In genomic region chr2:230864122-230864604, GRCh38 we compare ENCODE assay signal across 8 cellular contexts. TPM values are rescaled to one million over a fixed set of nuclear protein-coding genes. Genes with fewer than 3 reads are reported as not detected.
DNase-seq lines count a peak whose midpoint lies in the region; ATAC-seq and TF ChIP-seq lines count a peak whose summit lies in the region.

No MANE protein-coding gene starts in this region.

- TF ChIP-seq POLR2A in testis (IDR thresholded peaks at IDR 0.05): no peak

- H3K9me3 ChIP-seq in testis: no peaks in the 10 kb centered on the region

- WGBS in testis, 2 donors: 31 to 41% methylated on average over 11 to 18 of the region's 18 CpGs

- H3K27me3 Mint-ChIP-seq in activated CD4-positive, alpha-beta T cell treated with anti-CD3 and anti-CD28 coated beads, Interleukin-2, amount 10 ng/mL, durations not matched to agents 24 days and 14 days: peaks cover 52% of the 10 kb centered on the region
- H3K27me3 Mint-ChIP-seq in activated naive CD8-positive, alpha-beta T cell treated with anti-CD3 and anti-CD28 coated beads, Interleukin-2, amount 10 ng/mL, durations not matched to agents 7 days and 5 days: peaks cover 9% of the 10 kb centered on the region

- H3K4me3 ChIP-seq in kidney epithelial cell (ENCODE audit: low read depth, low read length) (peak overlapping the region; percentile 75), testis (peak overlapping the region; percentile 61 to 80)

- no peak for DNase-seq in activated CD4-positive, alpha-beta T cell treated with anti-CD3 and anti-CD28 coated beads, Interleukin-2, amount 10 ng/mL, durations not matched to agents 24 days and 14 days
- DNase-seq in activated CD4-positive, alpha-beta T cell treated with anti-CD3 and anti-CD28 coated beads for 4 hours: no peak
- DNase-seq in activated naive CD8-positive, alpha-beta T cell treated with anti-CD3 and anti-CD28 coated beads, Interleukin-2, amount 10 ng/mL, durations not matched to agents 7 days and 5 days: no peak
- no peak for DNase-seq in kidney epithelial cell (ENCODE audit: low read depth)
- no peak for DNase-seq in testis
- no peak for DNase-seq in SIG-M5 treated with dmso at 0.1 percent for 504 hours (lab: John Stamatoyannopoulos, UW; ENCODE audit: unreplicated experiment)
- DNase-seq in iPS-NIHi11 (ENCODE audit: low spot score): no peak

- H3K27ac ChIP-seq in testis: no peak overlapping the region

- H3K36me3 ChIP-seq in kidney epithelial cell (ENCODE audit: control insufficient read depth, insufficient read depth, low read length): no peaks in the 10 kb centered on the region
- H3K36me3 ChIP-seq in testis (ENCODE audit: low read depth, missing control alignments): no peaks in the 10 kb centered on the region

- H3K4me1 Mint-ChIP-seq in activated CD4-positive, alpha-beta T cell treated with anti-CD3 and anti-CD28 coated beads, Interleukin-2, amount 10 ng/mL, durations not matched to agents 24 days and 14 days: peaks cover 24% of the 10 kb centered on the region
- peaks cover 44% of the 10 kb centered on the region for H3K4me1 Mint-ChIP-seq in activated naive CD8-positive, alpha-beta T cell treated with anti-CD3 and anti-CD28 coated beads, Interleukin-2, amount 10 ng/mL, durations not matched to agents 7 days and 5 days

- ATAC-seq in activated naive CD8-positive, alpha-beta T cell treated with anti-CD3 and anti-CD28 coated beads, Interleukin-2, amount 10 ng/mL, durations not matched to agents 7 days and 5 days (ENCODE audit: low read depth): no peak
- ATAC-seq in GM21360 (IDR thresholded peaks at IDR 0.05; ENCODE audit: unreplicated experiment): no peak

- H3K27ac Mint-ChIP-seq in activated CD4-positive, alpha-beta T cell treated with anti-CD3 and anti-CD28 coated beads, Interleukin-2, amount 10 ng/mL, durations not matched to agents 24 days and 14 days: peak overlapping the region; percentile 52
- peak overlapping the region; percentile 78 for H3K27ac Mint-ChIP-seq in activated naive CD8-positive, alpha-beta T cell treated with anti-CD3 and anti-CD28 coated beads, Interleukin-2, amount 10 ng/mL, durations not matched to agents 7 days and 5 days

- peaks cover 21% of the 10 kb centered on the region for H3K4me1 ChIP-seq in testis

- H3K9me3 Mint-ChIP-seq in activated CD4-positive, alpha-beta T cell treated with anti-CD3 and anti-CD28 coated beads, Interleukin-2, amount 10 ng/mL, durations not matched to agents 24 days and 14 days: no peaks in the 10 kb centered on the region
- H3K9me3 Mint-ChIP-seq in activated naive CD8-positive, alpha-beta T cell treated with anti-CD3 and anti-CD28 coated beads, Interleukin-2, amount 10 ng/mL, durations not matched to agents 7 days and 5 days: no peaks in the 10 kb centered on the region

- no peak for TF ChIP-seq CTCF in kidney epithelial cell (IDR thresholded peaks at IDR 0.05; ENCODE audit: insufficient read depth, low read length, poor library complexity, severe bottlenecking)
- TF ChIP-seq CTCF in testis (IDR thresholded peaks at IDR 0.05): no peak

- peak overlapping the region; percentile 83 for H3K4me3 Mint-ChIP-seq in activated CD4-positive, alpha-beta T cell treated with anti-CD3 and anti-CD28 coated beads, Interleukin-2, amount 10 ng/mL, durations not matched to agents 24 days and 14 days
- H3K4me3 Mint-ChIP-seq in activated naive CD8-positive, alpha-beta T cell treated with anti-CD3 and anti-CD28 coated beads, Interleukin-2, amount 10 ng/mL, durations not matched to agents 7 days and 5 days: peak overlapping the region; percentile 90

- POLR2A ChIA-PET in activated naive CD8-positive, alpha-beta T cell treated with anti-CD3 and anti-CD28 coated beads, Interleukin-2, amount 10 ng/mL, durations not matched to agents 7 days and 5 days (lab: Charles Lee): interaction anchor here (0.6 to 3.9 kb wide), 5 partner anchors 13 to 120 kb away, joined by 3 to 53 read pairs (median 3); partner anchors contain the start of gene GPR55

- H3K36me3 Mint-ChIP-seq in activated CD4-positive, alpha-beta T cell treated with anti-CD3 and anti-CD28 coated beads, Interleukin-2, amount 10 ng/mL, durations not matched to agents 24 days and 14 days (ENCODE audit: low read depth): no peaks in the 10 kb centered on the region
- H3K36me3 Mint-ChIP-seq in activated naive CD8-positive, alpha-beta T cell treated with anti-CD3 and anti-CD28 coated beads, Interleukin-2, amount 10 ng/mL, durations not matched to agents 7 days and 5 days: no peaks in the 10 kb centered on the region

- H3K27me3 ChIP-seq in kidney epithelial cell (ENCODE audit: control insufficient read depth, insufficient read depth, low read length) (peaks cover 5% of the 10 kb centered on the region), testis (no peaks in the 10 kb centered on the region)

- intact Hi-C loops in activated CD4-positive, alpha-beta T cell treated with anti-CD3 and anti-CD28 coated beads, Interleukin-2, amount 10 ng/mL, durations not matched to agents 24 days and 14 days (cut with micrococcal nuclease): loop anchor here (1.0 kb wide), 1 partner anchor 16 kb away; no protein-coding TSS in a partner anchor
- intact Hi-C loops in testis (cut with DNase I; ENCODE audit: low total_unique reads): no loop called here

RNA-seq across cellular contexts. Expression of gene ITM2C, which starts 0.6 kb away (rescaled TPM):
- total RNA-seq in activated CD4-positive, alpha-beta T cell treated with anti-CD3 and anti-CD28 coated beads, Interleukin-2, amount 10 ng/mL, durations not matched to agents 24 days and 14 days: 8.3 and 10.3 TPM in 2 replicates
- 100 to 1,000 TPM; 102 to 105 TPM for total RNA-seq in activated naive CD8-positive, alpha-beta T cell treated with anti-CD3 and anti-CD28 coated beads, Interleukin-2, amount 10 ng/mL, durations not matched to agents 7 days and 5 days
- 144 and 148 TPM in 2 replicates for total RNA-seq in kidney epithelial cell
- 10 to 100 TPM; 53.7 to 95.7 TPM for total RNA-seq in testis
- polyA plus RNA-seq in testis (ENCODE audit: insufficient read depth, low read depth, low replicate concordance): 57.8 TPM
